Comparison of ENCODE assay signal across 8 cellular contexts in the genomic region with DNA sequence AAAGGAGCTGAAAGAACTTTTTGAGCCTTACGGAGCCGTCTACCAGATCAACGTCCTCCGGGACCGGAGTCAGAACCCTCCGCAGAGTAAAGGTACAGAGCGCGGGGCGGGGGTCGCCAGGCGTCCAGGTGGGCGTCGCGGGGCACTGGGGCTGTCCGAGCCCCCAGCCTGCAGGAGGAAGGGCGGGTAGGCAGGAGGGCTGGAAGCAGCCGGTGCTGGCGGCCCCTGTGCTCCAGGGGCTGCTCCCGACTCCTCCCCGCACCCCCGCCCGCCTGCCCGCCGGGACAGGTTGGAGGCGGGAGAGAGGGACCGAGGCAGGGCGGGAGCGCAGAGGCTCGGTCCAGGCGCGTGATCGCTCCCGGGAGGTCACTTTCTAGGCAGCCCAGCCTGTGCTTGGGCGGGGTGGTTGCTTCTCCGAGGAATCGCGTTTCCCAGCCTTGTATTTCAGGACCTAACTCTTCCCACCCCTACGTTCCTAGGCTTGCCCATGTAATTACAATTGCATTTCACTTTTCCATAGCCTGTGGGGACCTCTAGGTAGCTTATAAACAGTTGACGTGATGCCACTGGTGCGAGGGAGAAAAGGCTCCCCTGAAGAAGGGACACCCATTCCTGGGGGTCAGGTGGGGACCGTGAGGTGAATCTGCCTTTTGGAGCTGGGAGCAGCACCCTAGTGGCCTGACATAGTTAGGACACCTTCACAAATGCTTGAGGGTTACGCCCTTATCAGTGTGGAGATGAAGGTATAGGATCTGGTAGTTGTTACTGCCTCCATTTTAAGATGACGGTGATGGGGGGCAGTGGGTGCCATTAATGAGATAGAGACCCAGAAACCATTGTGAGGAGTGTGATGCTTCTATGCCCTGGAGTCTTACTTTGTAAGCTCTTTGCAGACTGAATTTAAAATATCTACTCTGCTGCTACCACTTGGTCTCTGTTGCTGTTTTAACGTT.
DNase-seq lines count a peak whose midpoint lies in the region; ATAC-seq, FAIRE-seq and TF ChIP-seq lines count a peak whose summit lies in the region.

No MANE protein-coding gene starts in this region.

- TF ChIP-seq EP300 in HepG2 (IDR thresholded peaks at IDR 0.05; ENCODE audit: low read depth in 2 of 2, low read length in 2 of 2) = no peak
- no peak for TF ChIP-seq EP300 in HepG2 (CRISPR knock-in tag; IDR thresholded peaks at IDR 0.05; ENCODE audit: borderline replicate concordance)

- no peaks in the 10 kb centered on the region for H4K20me1 ChIP-seq in HepG2 (ENCODE audit: insufficient read depth, low read length)

- POLR2A ChIA-PET in HepG2 (lab: Yijun Ruan, JAX) = no interaction called here

- CTCF ChIA-PET in HepG2 (lab: Yijun Ruan, JAX; ENCODE audit: low intra/inter-chr PET ratio, low total read pairs) = no interaction called here

- peak; percentile 62 for ATAC-seq in GM19438 (IDR thresholded peaks at IDR 0.05; ENCODE audit: low read depth, unreplicated experiment)
- ATAC-seq in HG03460 (IDR thresholded peaks at IDR 0.05; ENCODE audit: unreplicated experiment) = peak; percentile 55
- peak; percentile 86 for ATAC-seq in HepG2

- no peaks in the 10 kb centered on the region for H3K4me1 ChIP-seq in HepG2 (ENCODE audit: insufficient read depth, low read length)

- peak overlapping the region; percentile 79 for H3K27ac ChIP-seq in caudate nucleus (ENCODE audit: low read depth, low read length)
- no peak overlapping the region for H3K27ac ChIP-seq in HepG2 (ENCODE audit: extremely low read length, insufficient read depth, low read length)

- peak; percentile 73 for DNase-seq in CD14-positive monocyte (ENCODE audit: low spot score)
- peak; percentile 75 for DNase-seq in T1000 (lab: John Stamatoyannopoulos, UW)
- DNase-seq in caudate nucleus (lab: John Stamatoyannopoulos, UW) = peak in 20 of 61 donors; percentile 10 to 65 (median 46)
- no peak for DNase-seq in HepG2 (ENCODE audit: low spot score)
- peak; percentile 76 for DNase-seq in stimulated activated CD8-positive, alpha-beta memory T cell treated with anti-CD3 and anti-CD28 coated beads, Interleukin-4, amount 100 ng/mL, for 48 hours
- no peak for DNase-seq in NCI-H510A (lab: John Stamatoyannopoulos, UW)

- BruUV-seq in HepG2 (replicated peaks; lab: Mats Ljungman, UMichigan) = no TSS peak

- H3K9me3 Mint-ChIP-seq in CD14-positive monocyte = peaks cover 0 to 3% (median 0%) of the 10 kb centered on the region in 7 donors

- no peaks in the 10 kb centered on the region for H3K9me3 ChIP-seq in HepG2 (ENCODE audit: low read length)

- peak; percentile 75 for TF ChIP-seq CTCF in CD14-positive monocyte (IDR thresholded peaks at IDR 0.05)
- no peak for TF ChIP-seq CTCF in HepG2 (CRISPR knock-in tag; IDR thresholded peaks at IDR 0.05)

- peaks cover 6 to 9% of the 10 kb centered on the region in 2 donors for H3K36me3 Mint-ChIP-seq in CD14-positive monocyte

- H3K27ac Mint-ChIP-seq in CD14-positive monocyte = peak overlapping the region in 6 of 7 donors; percentile 93 to 99 (median 98)

- H3K79me2 ChIP-seq in HepG2 (ENCODE audit: insufficient read depth, low read length) = no peaks in the 10 kb centered on the region

- FAIRE-seq in HepG2 (lab: Jason Lieb, UNC) = no peak

- H3K36me3 ChIP-seq in HepG2 (replicated peaks in 1 of 2; ENCODE audit: control insufficient read depth in 1 of 2, insufficient read depth in 2 of 2, low read length in 2 of 2) = no peaks in the 10 kb centered on the region

- intact Hi-C loops in CD14-positive monocyte (cut with micrococcal nuclease) = loop anchor here in 1 of 2 donors (1.0 to 5.0 kb wide), 2 partner anchors 11 to 54 kb away; no protein-coding TSS in a partner anchor
- intact Hi-C loops in HepG2 (cut with micrococcal nuclease; ENCODE audit: unreplicated experiment) = no loop called here

- TF ChIP-seq POLR2A in HepG2 (IDR thresholded peaks at IDR 0.05; ENCODE audit: insufficient read depth in 1 of 2, low read depth in 2 of 2, low read length in 2 of 2) = no peak

- no peak overlapping the region for H2AFZ ChIP-seq in HepG2 (ENCODE audit: low read length)

- H3K27me3 ChIP-seq in HepG2 (ENCODE audit: control insufficient read depth in 1 of 2, insufficient read depth in 2 of 2, low read length in 2 of 2) = peaks cover 0 to 31% of the 10 kb centered on the region in 2 experiments; a peak in 3 of 5 replicates

- no peak overlapping the region for H3K4me3 ChIP-seq in HepG2 (replicated peaks in 1 of 3; ENCODE audit: insufficient read depth in 1 of 3, low read depth in 2 of 3, low read length in 3 of 3)

- TF ChIP-seq RAD21 in HepG2 (CRISPR knock-in tag; IDR thresholded peaks at IDR 0.05) = no peak

- no peak overlapping the region for H3K9ac ChIP-seq in HepG2 (ENCODE audit: insufficient read depth, low read depth, low read length)

- H3K4me3 Mint-ChIP-seq in CD14-positive monocyte = no peak overlapping the region

- H3K4me1 Mint-ChIP-seq in CD14-positive monocyte = peaks cover 37% of the 10 kb centered on the region

- H3K27me3 Mint-ChIP-seq in CD14-positive monocyte (ENCODE audit: low read depth in 3 of 3) = peaks cover 0 to 5% (median 0%) of the 10 kb centered on the region in 3 donors

- H3K4me2 ChIP-seq in HepG2 (ENCODE audit: low read depth, low read length) = no peak overlapping the region

- in situ Hi-C loops in HepG2 (cut with HindIII; ENCODE audit: extremely low pct_ligation_motif_present, low pct_unique_long_range_greater_than_20kb) = no loop called here

- 36% methylated on average over 15 of the region's 44 CpGs for WGBS in HepG2 (ENCODE audit: low lambda C conversion rate)

TF ChIP-seq in HepG2, 621 proteins besides CTCF, POLR2A, EP300 and RAD21:
- TF ChIP-seq, protein P1, sequence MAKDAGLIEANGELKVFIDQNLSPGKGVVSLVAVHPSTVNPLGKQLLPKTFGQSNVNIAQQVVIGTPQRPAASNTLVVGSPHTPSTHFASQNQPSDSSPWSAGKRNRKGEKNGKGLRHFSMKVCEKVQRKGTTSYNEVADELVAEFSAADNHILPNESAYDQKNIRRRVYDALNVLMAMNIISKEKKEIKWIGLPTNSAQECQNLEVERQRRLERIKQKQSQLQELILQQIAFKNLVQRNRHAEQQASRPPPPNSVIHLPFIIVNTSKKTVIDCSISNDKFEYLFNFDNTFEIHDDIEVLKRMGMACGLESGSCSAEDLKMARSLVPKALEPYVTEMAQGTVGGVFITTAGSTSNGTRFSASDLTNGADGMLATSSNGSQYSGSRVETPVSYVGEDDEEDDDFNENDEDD (CRISPR knock-in tag; IDR thresholded peaks at IDR 0.05; ENCODE audit: borderline replicate concordance) = no peak
- TF ChIP-seq ZNF883 (CRISPR knock-in tag; IDR thresholded peaks at IDR 0.05; ENCODE audit: not compliant biosample characterization) (no peak), ZSCAN31 (CRISPR knock-in tag; IDR thresholded peaks at IDR 0.05; ENCODE audit: low read depth) (no peak), KMT2B (CRISPR knock-in tag; IDR thresholded peaks at IDR 0.05) (no peak)
- TF ChIP-seq, protein P2, sequence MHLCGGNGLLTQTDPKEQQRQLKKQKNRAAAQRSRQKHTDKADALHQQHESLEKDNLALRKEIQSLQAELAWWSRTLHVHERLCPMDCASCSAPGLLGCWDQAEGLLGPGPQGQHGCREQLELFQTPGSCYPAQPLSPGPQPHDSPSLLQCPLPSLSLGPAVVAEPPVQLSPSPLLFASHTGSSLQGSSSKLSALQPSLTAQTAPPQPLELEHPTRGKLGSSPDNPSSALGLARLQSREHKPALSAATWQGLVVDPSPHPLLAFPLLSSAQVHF (CRISPR knock-in tag; IDR thresholded peaks at IDR 0.05) = no peak
- TF ChIP-seq, protein P3, sequence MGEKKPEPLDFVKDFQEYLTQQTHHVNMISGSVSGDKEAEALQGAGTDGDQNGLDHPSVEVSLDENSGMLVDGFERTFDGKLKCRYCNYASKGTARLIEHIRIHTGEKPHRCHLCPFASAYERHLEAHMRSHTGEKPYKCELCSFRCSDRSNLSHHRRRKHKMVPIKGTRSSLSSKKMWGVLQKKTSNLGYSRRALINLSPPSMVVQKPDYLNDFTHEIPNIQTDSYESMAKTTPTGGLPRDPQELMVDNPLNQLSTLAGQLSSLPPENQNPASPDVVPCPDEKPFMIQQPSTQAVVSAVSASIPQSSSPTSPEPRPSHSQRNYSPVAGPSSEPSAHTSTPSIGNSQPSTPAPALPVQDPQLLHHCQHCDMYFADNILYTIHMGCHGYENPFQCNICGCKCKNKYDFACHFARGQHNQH (CRISPR knock-in tag; IDR thresholded peaks at IDR 0.05) = no peak
- TF ChIP-seq, protein P4, sequence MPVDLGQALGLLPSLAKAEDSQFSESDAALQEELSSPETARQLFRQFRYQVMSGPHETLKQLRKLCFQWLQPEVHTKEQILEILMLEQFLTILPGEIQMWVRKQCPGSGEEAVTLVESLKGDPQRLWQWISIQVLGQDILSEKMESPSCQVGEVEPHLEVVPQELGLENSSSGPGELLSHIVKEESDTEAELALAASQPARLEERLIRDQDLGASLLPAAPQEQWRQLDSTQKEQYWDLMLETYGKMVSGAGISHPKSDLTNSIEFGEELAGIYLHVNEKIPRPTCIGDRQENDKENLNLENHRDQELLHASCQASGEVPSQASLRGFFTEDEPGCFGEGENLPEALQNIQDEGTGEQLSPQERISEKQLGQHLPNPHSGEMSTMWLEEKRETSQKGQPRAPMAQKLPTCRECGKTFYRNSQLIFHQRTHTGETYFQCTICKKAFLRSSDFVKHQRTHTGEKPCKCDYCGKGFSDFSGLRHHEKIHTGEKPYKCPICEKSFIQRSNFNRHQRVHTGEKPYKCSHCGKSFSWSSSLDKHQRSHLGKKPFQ (CRISPR knock-in tag; IDR thresholded peaks at IDR 0.05; ENCODE audit: insufficient replicate concordance) = no peak
TF ChIP-seq in HepG2: peak in this region for 0.

Comparison
In these comparisons a context has a peak if more than half of its experiments do, and no peak if none do; other contexts are left out.
1. DNase-seq: peak in CD14-positive monocyte (single experiment), T1000 (single experiment) and stimulated activated CD8-positive, alpha-beta memory T cell treated with anti-CD3 and anti-CD28 coated beads, Interleukin-4, amount 100 ng/mL, for 48 hours (single experiment); none in HepG2 (single experiment) and NCI-H510A (single experiment).
2. Peak in every context shown above with its lines, with median percentiles within 50 percentile points of each other: ATAC-seq.